Comparison of ENCODE assay signal across 12 cellular contexts in genomic region chr1:116825400-116825734, GRCh38.
DNase-seq lines count a peak whose midpoint lies in the region; ATAC-seq, FAIRE-seq and TF ChIP-seq lines count a peak whose summit lies in the region.
"Had no signal": no experiment of that assay in that cellular context is flagged by ENCODE, and none has a peak within 500 bp of the region (broad histone marks: within the 10 kb centered on the region; RNA-seq: fewer than 3 reads in every experiment).

No MANE protein-coding gene starts in this region.

- no peak for TF ChIP-seq POLR2A in H54 (IDR thresholded peaks at IDR 0.05; ENCODE audit: low read depth, low read length)

- peak overlapping the region; percentile 62 for H2AK5ac ChIP-seq in mesenchymal stem cell (ENCODE audit: low read length, severe bottlenecking)

- peak overlapping the region in 1 of 2 experiments; percentile 12 for H2BK12ac ChIP-seq in mesenchymal stem cell (ENCODE audit: low read length in 2 of 2)

- no peak overlapping the region for H3K9ac ChIP-seq in mesenchymal stem cell (ENCODE audit: low read length)

- 45% methylated on average over 4 of the region's 4 CpGs for WGBS in mesenchymal stem cell

- peak overlapping the region; percentile 96 for H3K27ac Mint-ChIP-seq in stimulated activated naive CD8-positive, alpha-beta T cell treated with anti-CD3 and anti-CD28 coated beads, Interleukin-15, Interleukin-2, amounts not matched to agents 100 ng/mL and 50 ng/mL, for 24 hours
- peak overlapping the region; percentile 97 for H3K27ac Mint-ChIP-seq in activated T-helper 2 cell treated with anti-CD3 and anti-CD28 coated beads, Interferon-gamma antibody, Interleukin-2, Interleukin-4, amounts not matched to agents 10 μg/mL and 5 μg/mL and 100 μg/mL, durations not matched to agents 14 hours and 24 hours and 36 hours
- H3K27ac Mint-ChIP-seq in effector memory CD8-positive, alpha-beta T cell = no peak overlapping the region

- H3K14ac ChIP-seq in mesenchymal stem cell (ENCODE audit: low read length in 2 of 2) = no peak overlapping the region

- H2BK5ac ChIP-seq in mesenchymal stem cell (ENCODE audit: low read depth, low read length, poor library complexity, severe bottlenecking) = no peak overlapping the region

- H3K79me1 ChIP-seq in mesenchymal stem cell (replicated peaks; ENCODE audit: low read length, poor library complexity, severe bottlenecking) = no peaks in the 10 kb centered on the region

- ATAC-seq in stimulated activated naive CD8-positive, alpha-beta T cell treated with anti-CD3 and anti-CD28 coated beads, Interleukin-15, Interleukin-2, amounts not matched to agents 100 U/mL and 50 U/mL, for 24 hours = no peak
- no peak for ATAC-seq in effector memory CD8-positive, alpha-beta T cell (replicated peaks)

- H3K9me3 Mint-ChIP-seq in stimulated activated naive CD8-positive, alpha-beta T cell treated with anti-CD3 and anti-CD28 coated beads, Interleukin-15, Interleukin-2, amounts not matched to agents 100 ng/mL and 50 ng/mL, for 24 hours = peaks cover 8% of the 10 kb centered on the region
- H3K9me3 Mint-ChIP-seq in activated T-helper 2 cell treated with anti-CD3 and anti-CD28 coated beads, Interferon-gamma antibody, Interleukin-2, Interleukin-4, amounts not matched to agents 10 μg/mL and 5 μg/mL and 100 μg/mL, durations not matched to agents 14 hours and 24 hours and 36 hours = peaks cover 12% of the 10 kb centered on the region
- peaks cover 0 to 2% of the 10 kb centered on the region in 2 donors for H3K9me3 Mint-ChIP-seq in effector memory CD8-positive, alpha-beta T cell

- H4K91ac ChIP-seq in mesenchymal stem cell (ENCODE audit: low read length) = no peak overlapping the region

- H4K8ac ChIP-seq in mesenchymal stem cell (ENCODE audit: low read length) = peak overlapping the region; percentile 69

- H3K4me2 ChIP-seq in mesenchymal stem cell (ENCODE audit: low read length, poor library complexity, severe bottlenecking) = no peak overlapping the region

- H3K36me3 ChIP-seq in mesenchymal stem cell (ENCODE audit: control insufficient read depth in 1 of 2, insufficient read depth in 2 of 2, low read depth in 1 of 2, low read length in 2 of 2) = no peaks in the 10 kb centered on the region

- no peak overlapping the region for H3K23ac ChIP-seq in mesenchymal stem cell (ENCODE audit: low read length in 2 of 2)

- no peak overlapping the region for H2BK15ac ChIP-seq in mesenchymal stem cell (ENCODE audit: low read depth, poor library complexity, severe bottlenecking)

- peaks cover 0 to 10% of the 10 kb centered on the region in 2 experiments for H3K27me3 ChIP-seq in mesenchymal stem cell (ENCODE audit: control insufficient read depth in 1 of 2, insufficient read depth in 1 of 2, low read length in 2 of 2)

- peak overlapping the region; percentile 80 for H3K4me3 Mint-ChIP-seq in stimulated activated naive CD8-positive, alpha-beta T cell treated with anti-CD3 and anti-CD28 coated beads, Interleukin-15, Interleukin-2, amounts not matched to agents 100 ng/mL and 50 ng/mL, for 24 hours
- H3K4me3 Mint-ChIP-seq in activated T-helper 2 cell treated with anti-CD3 and anti-CD28 coated beads, Interferon-gamma antibody, Interleukin-2, Interleukin-4, amounts not matched to agents 10 μg/mL and 5 μg/mL and 100 μg/mL, durations not matched to agents 14 hours and 24 hours and 36 hours (ENCODE audit: low read depth) = no peak overlapping the region
- no peak overlapping the region for H3K4me3 Mint-ChIP-seq in effector memory CD8-positive, alpha-beta T cell

- H3K36me3 Mint-ChIP-seq in stimulated activated naive CD8-positive, alpha-beta T cell treated with anti-CD3 and anti-CD28 coated beads, Interleukin-15, Interleukin-2, amounts not matched to agents 100 ng/mL and 50 ng/mL, for 24 hours (ENCODE audit: low read depth) = peaks cover 4% of the 10 kb centered on the region
- peaks cover 12% of the 10 kb centered on the region for H3K36me3 Mint-ChIP-seq in activated T-helper 2 cell treated with anti-CD3 and anti-CD28 coated beads, Interferon-gamma antibody, Interleukin-2, Interleukin-4, amounts not matched to agents 10 μg/mL and 5 μg/mL and 100 μg/mL, durations not matched to agents 14 hours and 24 hours and 36 hours (ENCODE audit: low read depth)
- H3K36me3 Mint-ChIP-seq in effector memory CD8-positive, alpha-beta T cell (ENCODE audit: insufficient read depth) = no peaks in the 10 kb centered on the region

- FAIRE-seq in H54 (lab: Jason Lieb, UNC) = no peak
- FAIRE-seq: GM18507 had no signal

- intact Hi-C loops in activated T-helper 2 cell treated with anti-CD3 and anti-CD28 coated beads, Interferon-gamma antibody, Interleukin-2, Interleukin-4, amounts not matched to agents 10 μg/mL and 5 μg/mL and 100 μg/mL, durations not matched to agents 14 hours and 24 hours and 36 hours (cut with micrococcal nuclease) = loop anchor here (2.0 to 10.0 kb wide), 3 partner anchors 17 to 451 kb away; partner anchors contain the start of gene ATP1A1

- no peak overlapping the region for H2BK120ac ChIP-seq in mesenchymal stem cell (ENCODE audit: low read depth, low read length)

- peak overlapping the region; percentile 28 to 48 for H3K18ac ChIP-seq in mesenchymal stem cell (ENCODE audit: low read depth in 1 of 2, low read length in 2 of 2)

- no peak overlapping the region for H3K4ac ChIP-seq in mesenchymal stem cell (ENCODE audit: low read depth in 1 of 2, low read length in 2 of 2)

- no peak for DNase-seq in stimulated activated naive CD8-positive, alpha-beta T cell treated with anti-CD3 and anti-CD28 coated beads, Interleukin-15, Interleukin-2, amounts not matched to agents 100 U/mL and 50 U/mL, for 24 hours
- no peak for DNase-seq in activated T-helper 2 cell treated with anti-CD3 and anti-CD28 coated beads, Interferon-gamma antibody, Interleukin-2, Interleukin-4, amounts not matched to agents 10 μg/mL and 5 μg/mL and 100 μg/mL, durations not matched to agents 14 hours and 24 hours and 36 hours (ENCODE audit: low spot score)
- DNase-seq in mesenchymal stem cell (peak; percentile 12), caudate nucleus (lab: John Stamatoyannopoulos, UW) (no peak), H54 (ENCODE audit: insufficient read length, low spot score) (no peak), NCI-H2227 treated with DMSO at 0.1 percent for 48 hours (lab: John Stamatoyannopoulos, UW) (no peak)
- no peak for DNase-seq in effector memory CD8-positive, alpha-beta T cell
- DNase-seq: activated effector memory CD4-positive, alpha-beta T cell treated with Interleukin-2 at 50 U/mL for 16 hours; GOT3; SW 1271 had no signal

- H2AFZ ChIP-seq in mesenchymal stem cell (ENCODE audit: low read depth, low read length) = no peak overlapping the region

- H3K9me3 ChIP-seq in mesenchymal stem cell (ENCODE audit: control insufficient read depth, low read length) = no peaks in the 10 kb centered on the region

- peaks cover 20% of the 10 kb centered on the region for H3K4me1 ChIP-seq in mesenchymal stem cell (ENCODE audit: control insufficient read depth, insufficient read depth, low read depth, low read length)

- H3K27ac ChIP-seq in mesenchymal stem cell (ENCODE audit: low read length, poor library complexity, severe bottlenecking) (no peak overlapping the region), caudate nucleus (ENCODE audit: low read depth, low read length) (no peak overlapping the region)

- H3K4me1 Mint-ChIP-seq in stimulated activated naive CD8-positive, alpha-beta T cell treated with anti-CD3 and anti-CD28 coated beads, Interleukin-15, Interleukin-2, amounts not matched to agents 100 ng/mL and 50 ng/mL, for 24 hours (ENCODE audit: low read depth) = peaks cover 61% of the 10 kb centered on the region
- peaks cover 57% of the 10 kb centered on the region for H3K4me1 Mint-ChIP-seq in activated T-helper 2 cell treated with anti-CD3 and anti-CD28 coated beads, Interferon-gamma antibody, Interleukin-2, Interleukin-4, amounts not matched to agents 10 μg/mL and 5 μg/mL and 100 μg/mL, durations not matched to agents 14 hours and 24 hours and 36 hours (ENCODE audit: low read depth)
- peaks cover 11 to 12% of the 10 kb centered on the region in 2 donors for H3K4me1 Mint-ChIP-seq in effector memory CD8-positive, alpha-beta T cell (ENCODE audit: low read depth in 2 of 2)

- no peak overlapping the region for H3K4me3 ChIP-seq in mesenchymal stem cell (ENCODE audit: insufficient read depth in 1 of 2, low read depth in 1 of 2, low read length in 2 of 2)

- H3K27me3 Mint-ChIP-seq in stimulated activated naive CD8-positive, alpha-beta T cell treated with anti-CD3 and anti-CD28 coated beads, Interleukin-15, Interleukin-2, amounts not matched to agents 100 ng/mL and 50 ng/mL, for 24 hours = no peaks in the 10 kb centered on the region
- no peaks in the 10 kb centered on the region for H3K27me3 Mint-ChIP-seq in activated T-helper 2 cell treated with anti-CD3 and anti-CD28 coated beads, Interferon-gamma antibody, Interleukin-2, Interleukin-4, amounts not matched to agents 10 μg/mL and 5 μg/mL and 100 μg/mL, durations not matched to agents 14 hours and 24 hours and 36 hours (ENCODE audit: low read depth)
- no peaks in the 10 kb centered on the region for H3K27me3 Mint-ChIP-seq in effector memory CD8-positive, alpha-beta T cell

Comparison
In these comparisons a context has a peak if more than half of its experiments do, and no peak if none do; other contexts are left out.
1. H3K27ac Mint-ChIP-seq: peak in stimulated activated naive CD8-positive, alpha-beta T cell treated with anti-CD3 and anti-CD28 coated beads, Interleukin-15, Interleukin-2, amounts not matched to agents 100 ng/mL and 50 ng/mL, for 24 hours (single experiment) and activated T-helper 2 cell treated with anti-CD3 and anti-CD28 coated beads, Interferon-gamma antibody, Interleukin-2, Interleukin-4, amounts not matched to agents 10 μg/mL and 5 μg/mL and 100 μg/mL, durations not matched to agents 14 hours and 24 hours and 36 hours (single experiment); none in effector memory CD8-positive, alpha-beta T cell (0 of 2).